8 cellular contexts compared by ENCODE assay signal in the genomic region with DNA sequence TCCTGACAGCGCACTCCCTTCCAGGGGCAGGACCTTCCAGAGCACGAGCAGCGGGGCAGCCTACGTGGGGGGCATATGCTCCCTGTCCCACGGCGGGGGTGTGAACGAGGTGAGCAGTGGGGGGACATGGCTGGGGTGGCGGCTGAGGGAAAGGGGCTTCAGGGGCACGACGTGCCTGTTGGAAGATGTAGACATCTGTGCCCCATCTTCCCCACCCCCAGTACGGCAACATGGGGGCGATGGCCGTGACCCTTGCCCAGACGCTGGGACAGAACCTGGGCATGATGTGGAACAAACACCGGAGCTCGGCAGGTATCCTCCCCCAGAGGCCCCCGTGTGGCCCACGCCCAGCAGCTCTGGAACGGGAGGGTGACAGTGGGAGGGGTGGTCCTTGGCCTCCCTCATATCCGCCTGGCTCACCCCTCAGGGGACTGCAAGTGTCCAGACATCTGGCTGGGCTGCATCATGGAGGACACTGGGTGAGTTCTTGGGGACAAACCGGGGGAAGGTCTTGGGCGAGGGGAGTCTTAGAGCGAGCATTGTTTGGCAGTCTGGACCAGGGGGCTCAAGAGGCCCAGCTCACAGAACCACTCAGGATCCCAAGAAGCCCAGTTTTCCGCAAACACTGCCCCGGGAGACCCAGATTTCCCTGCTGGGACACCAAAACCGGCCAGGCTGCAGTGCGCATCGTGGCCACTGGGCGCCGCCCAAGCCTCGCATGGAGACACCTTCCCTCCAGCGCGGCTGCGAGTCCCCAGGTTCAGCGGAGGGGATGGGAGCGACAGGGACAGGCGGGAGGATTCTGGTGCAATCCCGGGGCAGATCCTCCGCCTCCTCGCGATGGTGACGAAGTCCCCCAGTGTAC. TPM values are rescaled to one million over a fixed set of nuclear protein-coding genes. Genes with fewer than 3 reads are reported as not detected.
A peak's percentile ranks its signal among the peaks of the same experiment; 100 is the strongest.
DNase-seq lines count a peak whose midpoint lies in the region; ATAC-seq and TF ChIP-seq lines count a peak whose summit lies in the region.

No MANE protein-coding gene starts in this region.

- TF ChIP-seq EP300 in upper lobe of left lung (IDR thresholded peaks at IDR 0.05), result no peak

- WGBS in upper lobe of left lung, 2 donors, result 17 to 50% methylated on average over 19 to 35 of the region's 42 CpGs

- H3K4me1 ChIP-seq in left ventricle myocardium inferior, result peaks cover 33% of the 10 kb centered on the region
- peaks cover 20 to 28% (median 21%) of the 10 kb centered on the region in 4 donors for H3K4me1 ChIP-seq in upper lobe of left lung

- peaks cover 7% of the 10 kb centered on the region for H3K4me1 Mint-ChIP-seq in activated naive CD8-positive, alpha-beta T cell treated with anti-CD3 and anti-CD28 coated beads, Interleukin-2, amount 50 U/mL, for 24 hours

- TF ChIP-seq CTCF in left ventricle myocardium inferior (IDR thresholded peaks at IDR 0.05; ENCODE audit: borderline replicate concordance) (peak; percentile 99), upper lobe of left lung (IDR thresholded peaks at IDR 0.05) (peak; percentile 97 to 100 (median 98))

- DNase-seq in C1 segment of cervical spinal cord (lab: John Stamatoyannopoulos, UW) (peak in 12 of 14 donors; percentile 28 to 78 (median 52)), NCI-H1436 treated with DMSO at 0.1 percent for 48 hours (lab: John Stamatoyannopoulos, UW) (peak; percentile 17), T follicular helper cell (ENCODE audit: low read depth) (peak; percentile 77), left ventricle myocardium inferior (peak; percentile 88), posterior vena cava (ENCODE audit: low spot score) (peak; percentile 97), upper lobe of left lung (peak; percentile 91 to 99)
- DNase-seq in activated naive CD8-positive, alpha-beta T cell treated with anti-CD3 and anti-CD28 coated beads, Interleukin-2, amount 50 U/mL, for 24 hours, result peak; percentile 95

- H3K9me3 Mint-ChIP-seq in activated naive CD8-positive, alpha-beta T cell treated with anti-CD3 and anti-CD28 coated beads, Interleukin-2, amount 50 U/mL, for 24 hours, result no peaks in the 10 kb centered on the region

- H3K4me3 ChIP-seq in left ventricle myocardium inferior (peak overlapping the region; percentile 79), upper lobe of left lung (peak overlapping the region in 3 of 4 donors; percentile 64 to 73 (median 72))

- intact Hi-C loops in left ventricle myocardium inferior (cut with micrococcal nuclease), result loop anchor here (10.0 kb wide), 1 partner anchor 240 kb away; no protein-coding TSS in a partner anchor
- intact Hi-C loops in posterior vena cava (cut with DNase I), result loop anchor here (5.0 to 10.0 kb wide), 4 partner anchors 88 to 250 kb away; no protein-coding TSS in a partner anchor

- ATAC-seq in GM21737 (IDR thresholded peaks at IDR 0.05; ENCODE audit: unreplicated experiment), result peak; percentile 44
- peak; percentile 34 for ATAC-seq in activated naive CD8-positive, alpha-beta T cell treated with anti-CD3 and anti-CD28 coated beads, Interleukin-2, amount 50 U/mL, for 24 hours
- ATAC-seq in upper lobe of left lung (ENCODE audit: low FRiP score in 2 of 2), result peak; percentile 86 to 88

- H3K9me3 ChIP-seq in left ventricle myocardium inferior (replicated peaks) (no peaks in the 10 kb centered on the region), upper lobe of left lung (no peaks in the 10 kb centered on the region)

- peak overlapping the region; percentile 60 for H3K27ac ChIP-seq in left ventricle myocardium inferior (replicated peaks)
- H3K27ac ChIP-seq in upper lobe of left lung, result peak overlapping the region in 1 of 4 donors; percentile 37

- H3K36me3 ChIP-seq in left ventricle myocardium inferior, result no peaks in the 10 kb centered on the region
- H3K36me3 ChIP-seq in upper lobe of left lung, result no peaks in the 10 kb centered on the region

- H3K36me3 Mint-ChIP-seq in activated naive CD8-positive, alpha-beta T cell treated with anti-CD3 and anti-CD28 coated beads, Interleukin-2, amount 50 U/mL, for 24 hours (ENCODE audit: low read depth), result no peaks in the 10 kb centered on the region

- no peak for TF ChIP-seq POLR2A in upper lobe of left lung (IDR thresholded peaks at IDR 0.05)

- peak overlapping the region; percentile 65 for H3K27ac Mint-ChIP-seq in activated naive CD8-positive, alpha-beta T cell treated with anti-CD3 and anti-CD28 coated beads, Interleukin-2, amount 50 U/mL, for 24 hours

- peaks cover 9% of the 10 kb centered on the region for H3K27me3 Mint-ChIP-seq in activated naive CD8-positive, alpha-beta T cell treated with anti-CD3 and anti-CD28 coated beads, Interleukin-2, amount 50 U/mL, for 24 hours

- H3K27me3 ChIP-seq in left ventricle myocardium inferior (ENCODE audit: low read depth) (peaks cover 25% of the 10 kb centered on the region), upper lobe of left lung (peaks cover 0 to 12% (median 1%) of the 10 kb centered on the region in 4 donors)

- H3K4me3 Mint-ChIP-seq in activated naive CD8-positive, alpha-beta T cell treated with anti-CD3 and anti-CD28 coated beads, Interleukin-2, amount 50 U/mL, for 24 hours, result peak overlapping the region; percentile 77

RNA-seq across cellular contexts. Expression of a gene that starts 15.7 kb away (rescaled TPM):
- total RNA-seq in left ventricle myocardium inferior (7.3 TPM), posterior vena cava (under 1 TPM; 0.29 to 0.42 TPM), upper lobe of left lung (1 to 10 TPM in 1 of 6 donors, under 1 TPM in 4, not detected in 1; 0.15 to 1.0 (median 0.20) TPM)

RNA-seq across cellular contexts. Expression of a gene that starts 55.6 kb away (rescaled TPM):
- 18.8 TPM for total RNA-seq in left ventricle myocardium inferior
- 10 to 100 TPM; 30.4 to 80.8 TPM for total RNA-seq in posterior vena cava
- total RNA-seq in upper lobe of left lung, result 10 to 100 TPM in 2 of 6 donors, 1 to 10 TPM in 4; 4.2 to 14.8 (median 8.6) TPM

Comparison
In these comparisons a context has a peak if more than half of its experiments do, and no peak if none do; other contexts are left out.
1. DNase-seq: peak in every context shown above with its lines; median percentile 97 in posterior vena cava; 95 in activated naive CD8-positive, alpha-beta T cell treated with anti-CD3 and anti-CD28 coated beads, Interleukin-2, amount 50 U/mL, for 24 hours; 95 in upper lobe of left lung; 88 in left ventricle myocardium inferior; 77 in T follicular helper cell; 52 in C1 segment of cervical spinal cord; 17 in NCI-H1436 treated with DMSO at 0.1 percent for 48 hours.
2. ATAC-seq: peak in every context shown above with its lines; median percentile 87 in upper lobe of left lung; 44 in GM21737; 34 in activated naive CD8-positive, alpha-beta T cell treated with anti-CD3 and anti-CD28 coated beads, Interleukin-2, amount 50 U/mL, for 24 hours.